In the genomic region with DNA sequence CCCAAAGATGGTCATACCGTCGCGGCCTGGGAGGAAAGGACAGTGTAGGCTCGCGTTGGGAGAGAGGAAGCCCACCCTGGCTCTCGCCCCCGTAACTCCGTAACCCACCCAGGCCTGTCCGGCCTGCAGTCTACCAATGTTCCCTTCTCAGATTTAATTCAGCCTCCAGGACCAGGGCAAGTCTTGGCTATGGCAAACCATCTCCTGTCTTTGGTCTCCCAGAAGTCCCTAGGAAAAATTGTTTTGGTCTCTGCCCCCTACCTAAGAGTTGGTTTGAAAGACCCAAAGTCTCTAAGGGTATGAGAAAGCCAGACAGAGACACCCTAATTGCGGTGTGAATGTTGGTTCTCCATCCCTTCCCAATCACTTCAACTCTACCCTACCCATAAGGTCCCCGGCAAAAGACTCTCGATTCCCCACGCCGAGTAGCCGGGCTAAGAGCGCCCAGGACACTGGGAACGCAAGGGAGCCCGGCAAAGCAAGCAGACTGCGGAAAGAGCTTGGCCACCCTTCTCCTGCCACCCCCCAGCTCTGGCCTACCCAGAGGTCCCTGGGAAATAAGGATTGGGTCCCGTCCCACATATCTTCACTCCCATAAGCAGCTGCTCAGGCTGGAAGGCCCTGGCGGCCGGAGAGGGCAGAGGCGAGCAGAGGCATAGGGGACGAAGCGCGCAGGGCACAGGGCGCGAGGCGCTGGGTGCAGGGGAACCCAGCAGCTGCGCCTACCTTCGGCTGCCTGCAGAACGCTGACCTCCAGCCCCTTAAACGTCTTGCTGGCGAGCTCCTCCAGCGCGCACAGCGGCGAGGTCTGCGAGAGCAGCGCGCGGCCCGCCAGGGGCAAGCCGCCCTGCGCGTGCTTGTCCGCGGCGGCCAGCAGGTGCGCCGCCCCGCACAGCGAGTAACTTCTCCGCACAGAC, we compare ENCODE assay signal across 11 cellular contexts. TPM values are rescaled to one million over a fixed set of nuclear protein-coding genes. Genes with fewer than 3 reads are reported as not detected.
A peak's percentile ranks its signal among the peaks of the same experiment; 100 is the strongest.
DNase-seq lines count a peak whose midpoint lies in the region; ATAC-seq, FAIRE-seq and TF ChIP-seq lines count a peak whose summit lies in the region.
"Had no signal": no experiment of that assay in that cellular context is flagged by ENCODE, and none has a peak within 500 bp of the region (broad histone marks: within the 10 kb centered on the region; RNA-seq: fewer than 3 reads in every experiment).

No MANE protein-coding gene starts in this region.

- peak; percentile 3 for ATAC-seq in stimulated activated effector memory CD8-positive, alpha-beta T cell treated with anti-CD3 and anti-CD28 coated beads, Interleukin-12 subunit alpha, Interleukin-12 subunit beta, amount 100 ng/mL, for 72 hours
- ATAC-seq in HG02678 (IDR thresholded peaks at IDR 0.05; ENCODE audit: unreplicated experiment) (no peak), esophagus mucosa (no peak)

- H3K9me3 ChIP-seq in WERI-Rb-1 (ENCODE audit: severe bottlenecking), result peaks cover 2% of the 10 kb centered on the region
- no peaks in the 10 kb centered on the region for H3K9me3 ChIP-seq in endothelial cell of umbilical vein (replicated peaks; ENCODE audit: control insufficient read depth, insufficient read depth, low read length)

- POLR2A ChIA-PET in endothelial cell of umbilical vein (lab: Charles Lee), result no interaction called here

- no peak for FAIRE-seq in endothelial cell of umbilical vein (lab: Jason Lieb, UNC)

- peak overlapping the region; percentile 66 for H3K4me3 ChIP-seq in WERI-Rb-1 (ENCODE audit: low read depth, low read length)
- H3K4me3 ChIP-seq in endothelial cell of umbilical vein (replicated peaks in 1 of 3; ENCODE audit: insufficient read depth in 1 of 3, low read depth in 1 of 3, low read length in 3 of 3), result no peak overlapping the region

- intact Hi-C loops in endothelial cell of umbilical vein (cut with micrococcal nuclease), result no loop called here

- peaks cover 13% of the 10 kb centered on the region for H3K36me3 Mint-ChIP-seq in stimulated activated effector memory CD8-positive, alpha-beta T cell treated with anti-CD3 and anti-CD28 coated beads, Interleukin-12 subunit alpha, Interleukin-12 subunit beta, amount 100 ng/mL, for 72 hours

- peak; percentile 35; the same call in 1 of the 2 replicates for TF ChIP-seq CTCF in WERI-Rb-1 (IDR thresholded peaks at IDR 0.05; ENCODE audit: low read depth, low read length)
- TF ChIP-seq CTCF in endothelial cell of umbilical vein (IDR thresholded peaks at IDR 0.05; ENCODE audit: extremely low read depth in 1 of 2, insufficient read depth in 1 of 2, low read depth in 1 of 2, low read length in 2 of 2), result no peak

- no peak overlapping the region for H3K4me2 ChIP-seq in endothelial cell of umbilical vein (ENCODE audit: insufficient read depth, low read length)

- no peaks in the 10 kb centered on the region for H4K20me1 ChIP-seq in endothelial cell of umbilical vein (replicated peaks; ENCODE audit: control insufficient read depth, extremely low read depth, insufficient read depth, low read length)

- H3K4me1 ChIP-seq in endothelial cell of umbilical vein (ENCODE audit: control insufficient read depth, extremely low read depth, insufficient read depth, low read length), result no peaks in the 10 kb centered on the region

- DNase-seq in activated T-cell treated with anti-CD3 and anti-CD28 coated beads, Interleukin-2, amount 50 U/mL, for 1 hour, result peak; percentile 36
- no peak for DNase-seq in activated T-cell treated with anti-CD3 and anti-CD28 coated beads for 4 hours
- peak; percentile 60 for DNase-seq in WERI-Rb-1
- DNase-seq in endothelial cell of umbilical vein (ENCODE audit: low read depth, low spot score), result no peak
- DNase-seq in stimulated activated effector memory CD8-positive, alpha-beta T cell treated with anti-CD3 and anti-CD28 coated beads, Interleukin-12 subunit alpha, Interleukin-12 subunit beta, amount 100 ng/mL, for 72 hours (ENCODE audit: low spot score in 2 of 2), result no peak
- DNase-seq in amniotic stem cell (lab: John Stamatoyannopoulos, UW), result no peak
- DNase-seq: C1 segment of cervical spinal cord, NCI-H1092 treated with DMSO at 0.1 percent for 48 hours, RPMI8226 had no signal

- dilution Hi-C loops in endothelial cell of umbilical vein (cut with MboI; ENCODE audit: extremely low pct_ligation_motif_present, low sequenced_read_pairs), result no loop called here

- CTCF ChIA-PET in endothelial cell of umbilical vein (lab: Charles Lee), result interaction anchor here (0.6 to 2.1 kb wide), 3 partner anchors 11 to 14 kb away, joined by 3 to 8 read pairs (median 5); no protein-coding TSS in a partner anchor

- H3K27ac ChIP-seq in WERI-Rb-1, result no peak overlapping the region
- H3K27ac ChIP-seq in endothelial cell of umbilical vein (ENCODE audit: insufficient read depth, low read depth, low read length), result no peak overlapping the region

- H3K27me3 ChIP-seq in WERI-Rb-1 (ENCODE audit: insufficient read depth, low read depth, severe bottlenecking) (no peaks in the 10 kb centered on the region), endothelial cell of umbilical vein (ENCODE audit: control insufficient read depth in 2 of 2, insufficient read depth in 2 of 2, low read length in 2 of 2) (peaks cover 85 to 99% of the 10 kb centered on the region in 2 experiments)

- no peak for TF ChIP-seq POLR2A in endothelial cell of umbilical vein (IDR thresholded peaks at IDR 0.05; ENCODE audit: low read depth, low read length)

- no peak overlapping the region for H3K9ac ChIP-seq in endothelial cell of umbilical vein (replicated peaks; ENCODE audit: extremely low read depth, insufficient read depth, low read length)

- no TSS peak for BruUV-seq in endothelial cell of umbilical vein (replicated peaks; lab: Mats Ljungman, UMichigan)

- H3K36me3 ChIP-seq in WERI-Rb-1 (no peaks in the 10 kb centered on the region), endothelial cell of umbilical vein (ENCODE audit: control insufficient read depth in 2 of 2, extremely low read depth in 1 of 2, insufficient read depth in 2 of 2, low read length in 2 of 2) (no peaks in the 10 kb centered on the region)

- no peaks in the 10 kb centered on the region for H3K9me1 ChIP-seq in endothelial cell of umbilical vein (replicated peaks; ENCODE audit: control insufficient read depth, extremely low read depth, insufficient read depth, low read length)

- H3K4me1 Mint-ChIP-seq in stimulated activated effector memory CD8-positive, alpha-beta T cell treated with anti-CD3 and anti-CD28 coated beads, Interleukin-12 subunit alpha, Interleukin-12 subunit beta, amount 100 ng/mL, for 72 hours, result peaks cover 57% of the 10 kb centered on the region

- H2AFZ ChIP-seq in endothelial cell of umbilical vein (ENCODE audit: low read depth, low read length), result no peak overlapping the region

- no peaks in the 10 kb centered on the region for H3K9me3 Mint-ChIP-seq in stimulated activated effector memory CD8-positive, alpha-beta T cell treated with anti-CD3 and anti-CD28 coated beads, Interleukin-12 subunit alpha, Interleukin-12 subunit beta, amount 100 ng/mL, for 72 hours

- H3K27ac Mint-ChIP-seq in stimulated activated effector memory CD8-positive, alpha-beta T cell treated with anti-CD3 and anti-CD28 coated beads, Interleukin-12 subunit alpha, Interleukin-12 subunit beta, amount 100 ng/mL, for 72 hours, result no peak overlapping the region

- peak overlapping the region; percentile 70 for H3K4me3 Mint-ChIP-seq in stimulated activated effector memory CD8-positive, alpha-beta T cell treated with anti-CD3 and anti-CD28 coated beads, Interleukin-12 subunit alpha, Interleukin-12 subunit beta, amount 100 ng/mL, for 72 hours

- no peaks in the 10 kb centered on the region for H3K79me2 ChIP-seq in endothelial cell of umbilical vein (ENCODE audit: control insufficient read depth, insufficient read depth, low read length)

TF ChIP-seq in endothelial cell of umbilical vein, 7 proteins besides CTCF, POLR2A, EP300 and RAD21:
- no peak for TF ChIP-seq MYC (IDR thresholded peaks at IDR 0.05; ENCODE audit: low read depth, low read length)
- TF ChIP-seq JUN (IDR thresholded peaks at IDR 0.05; ENCODE audit: borderline replicate concordance, insufficient read depth, insufficient read length, low read depth), result no peak
- TF ChIP-seq POLR2AphosphoS5 (IDR thresholded peaks at IDR 0.05; ENCODE audit: insufficient read depth, low read depth, low read length), result no peak
- peak; percentile 96 for TF ChIP-seq EZH2 (IDR thresholded peaks at IDR 0.05; ENCODE audit: borderline replicate concordance, low read depth, low read length, severe bottlenecking)
- TF ChIP-seq GATA2 (IDR thresholded peaks at IDR 0.05; ENCODE audit: insufficient read depth, insufficient read length, low read depth, low read length), result no peak
- TF ChIP-seq FOS (IDR thresholded peaks at IDR 0.05; ENCODE audit: borderline replicate concordance, insufficient read depth, low read length), result no peak
- TF ChIP-seq, protein P1, sequence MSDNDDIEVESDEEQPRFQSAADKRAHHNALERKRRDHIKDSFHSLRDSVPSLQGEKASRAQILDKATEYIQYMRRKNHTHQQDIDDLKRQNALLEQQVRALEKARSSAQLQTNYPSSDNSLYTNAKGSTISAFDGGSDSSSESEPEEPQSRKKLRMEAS (IDR thresholded peaks at IDR 0.05; ENCODE audit: insufficient read depth, insufficient read length), result no peak

RNA-seq across cellular contexts. Expression of a gene that starts 1.2 kb away (rescaled TPM):
- not detected in 2 replicates for total RNA-seq in endothelial cell of umbilical vein
- polyA plus RNA-seq in endothelial cell of umbilical vein, result not detected in 2 replicates
- not detected in 2 replicates for polyA plus RNA-seq in endothelial cell of umbilical vein (2011; cell fraction: cytosol; rRNA removed)
- polyA plus RNA-seq in endothelial cell of umbilical vein (2011; cell fraction: nucleus; rRNA removed), result not detected in 2 replicates
- not detected in 2 replicates for polyA plus RNA-seq in endothelial cell of umbilical vein (2012)
- not detected in 2 replicates for polyA minus RNA-seq in endothelial cell of umbilical vein
- polyA minus RNA-seq in endothelial cell of umbilical vein (2011; cell fraction: cytosol; rRNA and poly(A)+ RNA removed), result not detected
- polyA minus RNA-seq in endothelial cell of umbilical vein (2011; cell fraction: nucleus; rRNA and poly(A)+ RNA removed), result not detected in 2 replicates
- not detected for total RNA-seq in esophagus mucosa

Comparison
In these comparisons a context has a peak if more than half of its experiments do, and no peak if none do; other contexts are left out.
1. DNase-seq: peak in activated T-cell treated with anti-CD3 and anti-CD28 coated beads, Interleukin-2, amount 50 U/mL, for 1 hour (single experiment) and WERI-Rb-1 (single experiment); none in activated T-cell treated with anti-CD3 and anti-CD28 coated beads for 4 hours (single experiment), endothelial cell of umbilical vein (single experiment), stimulated activated effector memory CD8-positive, alpha-beta T cell treated with anti-CD3 and anti-CD28 coated beads, Interleukin-12 subunit alpha, Interleukin-12 subunit beta, amount 100 ng/mL, for 72 hours (0 of 2) and amniotic stem cell (single experiment).